ENCODE assay signal across 2 cellular contexts in genomic region chr1:65420590-65421340, GRCh38.
A peak's percentile ranks its signal among the peaks of the same experiment; 100 is the strongest.
TF ChIP-seq lines count a peak whose summit lies in the region.

TSS of gene LEPR (plus strand) at chr1:65420668. CDS start at chr1:65565566, 144,898 bp downstream.
A gene with protein sequence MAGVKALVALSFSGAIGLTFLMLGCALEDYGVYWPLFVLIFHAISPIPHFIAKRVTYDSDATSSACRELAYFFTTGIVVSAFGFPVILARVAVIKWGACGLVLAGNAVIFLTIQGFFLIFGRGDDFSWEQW (plus strand): TSS chr1:65420668. CDS start chr1:65420725, 57 bp downstream.

TF ChIP-seq in GM12878, 131 proteins besides CTCF, POLR2A, EP300 and RAD21 (continues in another document):
- TF ChIP-seq LARP7 (IDR thresholded peaks at IDR 0.05) (peak; percentile 88), REST (IDR thresholded peaks at IDR 0.05; ENCODE audit: low read depth, low read length) (no peak), RELA (IDR thresholded peaks at IDR 0.05; ENCODE audit: borderline replicate concordance, partially characterized antibody) (peak; percentile 44), TCF3 (IDR thresholded peaks at IDR 0.05; ENCODE audit: borderline replicate concordance, insufficient read depth, low read depth, low read length) (0 out of 2 replicates have a peak, but pooled peaks have one; percentile 14), MYC (IDR thresholded peaks at IDR 0.05; ENCODE audit: insufficient read depth, insufficient read length, insufficient replicate concordance, low read length, severe bottlenecking) (peak; percentile 30), ZNF24 (IDR thresholded peaks at IDR 0.05) (0 out of 2 replicates have a peak, but pooled peaks have one; percentile 5), RELB (IDR thresholded peaks at IDR 0.05; ENCODE audit: low read depth) (peak; percentile 70), SMARCA5 (IDR thresholded peaks at IDR 0.05) (peak; percentile 52; the same call in 1 of the 2 replicates), CREM (IDR thresholded peaks at IDR 0.05; ENCODE audit: low read depth) (0 out of 2 replicates have a peak, but pooled peaks have one; percentile 27), RUNX3 (IDR thresholded peaks at IDR 0.05; ENCODE audit: low read length) (peak; percentile 25; the same call in 1 of the 2 replicates), YY1 (IDR thresholded peaks at IDR 0.05; ENCODE audit: low read depth, low read length) (peak; percentile 95)
- TF ChIP-seq, protein P1, sequence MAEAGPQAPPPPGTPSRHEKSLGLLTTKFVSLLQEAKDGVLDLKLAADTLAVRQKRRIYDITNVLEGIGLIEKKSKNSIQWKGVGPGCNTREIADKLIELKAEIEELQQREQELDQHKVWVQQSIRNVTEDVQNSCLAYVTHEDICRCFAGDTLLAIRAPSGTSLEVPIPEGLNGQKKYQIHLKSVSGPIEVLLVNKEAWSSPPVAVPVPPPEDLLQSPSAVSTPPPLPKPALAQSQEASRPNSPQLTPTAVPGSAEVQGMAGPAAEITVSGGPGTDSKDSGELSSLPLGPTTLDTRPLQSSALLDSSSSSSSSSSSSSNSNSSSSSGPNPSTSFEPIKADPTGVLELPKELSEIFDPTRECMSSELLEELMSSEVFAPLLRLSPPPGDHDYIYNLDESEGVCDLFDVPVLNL (IDR thresholded peaks at IDR 0.05; ENCODE audit: low read depth, low read length) = no peak
- TF ChIP-seq, protein P2, sequence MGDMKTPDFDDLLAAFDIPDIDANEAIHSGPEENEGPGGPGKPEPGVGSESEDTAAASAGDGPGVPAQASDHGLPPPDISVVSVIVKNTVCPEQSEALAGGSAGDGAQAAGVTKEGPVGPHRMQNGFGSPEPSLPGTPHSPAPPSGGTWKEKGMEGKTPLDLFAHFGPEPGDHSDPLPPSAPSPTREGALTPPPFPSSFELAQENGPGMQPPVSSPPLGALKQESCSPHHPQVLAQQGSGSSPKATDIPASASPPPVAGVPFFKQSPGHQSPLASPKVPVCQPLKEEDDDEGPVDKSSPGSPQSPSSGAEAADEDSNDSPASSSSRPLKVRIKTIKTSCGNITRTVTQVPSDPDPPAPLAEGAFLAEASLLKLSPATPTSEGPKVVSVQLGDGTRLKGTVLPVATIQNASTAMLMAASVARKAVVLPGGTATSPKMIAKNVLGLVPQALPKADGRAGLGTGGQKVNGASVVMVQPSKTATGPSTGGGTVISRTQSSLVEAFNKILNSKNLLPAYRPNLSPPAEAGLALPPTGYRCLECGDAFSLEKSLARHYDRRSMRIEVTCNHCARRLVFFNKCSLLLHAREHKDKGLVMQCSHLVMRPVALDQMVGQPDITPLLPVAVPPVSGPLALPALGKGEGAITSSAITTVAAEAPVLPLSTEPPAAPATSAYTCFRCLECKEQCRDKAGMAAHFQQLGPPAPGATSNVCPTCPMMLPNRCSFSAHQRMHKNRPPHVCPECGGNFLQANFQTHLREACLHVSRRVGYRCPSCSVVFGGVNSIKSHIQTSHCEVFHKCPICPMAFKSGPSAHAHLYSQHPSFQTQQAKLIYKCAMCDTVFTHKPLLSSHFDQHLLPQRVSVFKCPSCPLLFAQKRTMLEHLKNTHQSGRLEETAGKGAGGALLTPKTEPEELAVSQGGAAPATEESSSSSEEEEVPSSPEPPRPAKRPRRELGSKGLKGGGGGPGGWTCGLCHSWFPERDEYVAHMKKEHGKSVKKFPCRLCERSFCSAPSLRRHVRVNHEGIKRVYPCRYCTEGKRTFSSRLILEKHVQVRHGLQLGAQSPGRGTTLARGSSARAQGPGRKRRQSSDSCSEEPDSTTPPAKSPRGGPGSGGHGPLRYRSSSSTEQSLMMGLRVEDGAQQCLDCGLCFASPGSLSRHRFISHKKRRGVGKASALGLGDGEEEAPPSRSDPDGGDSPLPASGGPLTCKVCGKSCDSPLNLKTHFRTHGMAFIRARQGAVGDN (IDR thresholded peaks at IDR 0.05) = peak; percentile 61; the same call in 1 of the 2 replicates

TF ChIP-seq in liver, 16 proteins besides CTCF, POLR2A, EP300 and RAD21:
- no peak for TF ChIP-seq FOXA1 (IDR thresholded peaks at IDR 0.05)
- no peak for TF ChIP-seq HNF4G (IDR thresholded peaks at IDR 0.05)
- no peak for TF ChIP-seq EGR1 (IDR thresholded peaks at IDR 0.05; ENCODE audit: low read depth in 2 of 2)
- TF ChIP-seq SP1 (IDR thresholded peaks at IDR 0.05) = no peak
- TF ChIP-seq, protein P3, sequence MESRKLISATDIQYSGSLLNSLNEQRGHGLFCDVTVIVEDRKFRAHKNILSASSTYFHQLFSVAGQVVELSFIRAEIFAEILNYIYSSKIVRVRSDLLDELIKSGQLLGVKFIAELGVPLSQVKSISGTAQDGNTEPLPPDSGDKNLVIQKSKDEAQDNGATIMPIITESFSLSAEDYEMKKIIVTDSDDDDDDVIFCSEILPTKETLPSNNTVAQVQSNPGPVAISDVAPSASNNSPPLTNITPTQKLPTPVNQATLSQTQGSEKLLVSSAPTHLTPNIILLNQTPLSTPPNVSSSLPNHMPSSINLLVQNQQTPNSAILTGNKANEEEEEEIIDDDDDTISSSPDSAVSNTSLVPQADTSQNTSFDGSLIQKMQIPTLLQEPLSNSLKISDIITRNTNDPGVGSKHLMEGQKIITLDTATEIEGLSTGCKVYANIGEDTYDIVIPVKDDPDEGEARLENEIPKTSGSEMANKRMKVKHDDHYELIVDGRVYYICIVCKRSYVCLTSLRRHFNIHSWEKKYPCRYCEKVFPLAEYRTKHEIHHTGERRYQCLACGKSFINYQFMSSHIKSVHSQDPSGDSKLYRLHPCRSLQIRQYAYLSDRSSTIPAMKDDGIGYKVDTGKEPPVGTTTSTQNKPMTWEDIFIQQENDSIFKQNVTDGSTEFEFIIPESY (IDR thresholded peaks at IDR 0.05) = no peak
- no peak for TF ChIP-seq FOXA2 (IDR thresholded peaks at IDR 0.05)
- TF ChIP-seq RXRA (IDR thresholded peaks at IDR 0.05) = no peak
- peak; percentile 7 for TF ChIP-seq NR2F2 (IDR thresholded peaks at IDR 0.05)
- TF ChIP-seq TAF1 (conservative IDR thresholded peaks at IDR 0.05) = peak; percentile 20
- TF ChIP-seq HNF4A (conservative IDR thresholded peaks at IDR 0.05) = no peak
- no peak for TF ChIP-seq MAX (IDR thresholded peaks at IDR 0.05)
- peak; percentile 15 for TF ChIP-seq REST (IDR thresholded peaks at IDR 0.05)
- TF ChIP-seq JUND (IDR thresholded peaks at IDR 0.05) = no peak
- TF ChIP-seq ATF3 (IDR thresholded peaks at IDR 0.05) = peak; percentile 13
- TF ChIP-seq YY1 (IDR thresholded peaks at IDR 0.05) = peak; percentile 94
- TF ChIP-seq GABPA (IDR thresholded peaks at IDR 0.05 in 1 of 2, conservative IDR thresholded peaks at IDR 0.05 in 1 of 2) = peak; percentile 36 to 69
